9 cellular contexts compared by ENCODE assay signal in the genomic region with DNA sequence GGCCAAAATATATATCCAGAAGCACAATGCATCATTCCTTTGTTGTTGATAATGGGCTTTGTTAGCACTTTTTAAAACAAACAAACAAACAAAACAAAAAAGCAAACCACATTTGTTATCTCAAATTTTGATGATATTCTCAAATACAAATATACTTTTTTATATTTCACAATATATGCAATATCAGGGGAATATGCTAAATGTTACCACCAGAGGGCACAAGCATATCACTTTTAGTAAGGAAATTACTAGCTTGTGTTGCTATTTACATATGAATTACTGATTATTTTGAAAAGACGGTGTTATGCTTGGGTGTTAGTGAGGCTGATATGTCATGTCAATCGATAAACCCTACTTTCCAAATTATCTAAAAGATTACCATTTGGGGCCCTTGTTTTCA. TPM values are rescaled to one million over a fixed set of nuclear protein-coding genes. Genes with fewer than 3 reads are reported as not detected.
DNase-seq lines count a peak whose midpoint lies in the region; ATAC-seq, FAIRE-seq and TF ChIP-seq lines count a peak whose summit lies in the region.
"Had no signal": no experiment of that assay in that cellular context is flagged by ENCODE, and none has a peak within 500 bp of the region (broad histone marks: within the 10 kb centered on the region; RNA-seq: fewer than 3 reads in every experiment).

No MANE protein-coding gene starts in this region.

- H3K4me3 ChIP-seq in A549 = no peak overlapping the region
- H3K4me3 ChIP-seq in GM12864 (ENCODE audit: low read depth, low read length) = no peak overlapping the region
- H3K4me3 ChIP-seq in Peyer's patch = no peak overlapping the region
- H3K4me3 ChIP-seq in fibroblast of the aortic adventitia (ENCODE audit: low read depth, low read length) = no peak overlapping the region

- H3K9me3 ChIP-seq in A549 (no peaks in the 10 kb centered on the region), Peyer's patch (no peaks in the 10 kb centered on the region)

- H3K36me3 Mint-ChIP-seq in activated naive CD4-positive, alpha-beta T cell treated with anti-CD3 and anti-CD28 coated beads, Interleukin-2, amount 50 U/mL, for 72 hours = no peaks in the 10 kb centered on the region

- H3K4me2 ChIP-seq in A549 = 0 out of 3 replicates have a peak overlapping the region, but pooled peaks have one; percentile 2

- no peaks in the 10 kb centered on the region for H3K9me3 Mint-ChIP-seq in activated naive CD4-positive, alpha-beta T cell treated with anti-CD3 and anti-CD28 coated beads, Interleukin-2, amount 50 U/mL, for 72 hours
- H3K9me3 Mint-ChIP-seq: dendritic cell treated with granulocyte-macrophage colony-stimulating factor and Interleukin-4, amounts not matched to agents 40 ng/mL and 50 ng/mL, for 4 days had no signal

- ATAC-seq in A549 (no peak), HG03045 (IDR thresholded peaks at IDR 0.05; ENCODE audit: unreplicated experiment) (no peak)
- no peak for ATAC-seq in activated naive CD4-positive, alpha-beta T cell treated with anti-CD3 and anti-CD28 coated beads, Interleukin-2, amount 50 U/mL, for 72 hours

- CTCF ChIA-PET in A549 (lab: Yijun Ruan, JAX) = interaction anchor here (0.6 to 5.0 kb wide), 19 partner anchors 10 to 1033 kb away, joined by 3 to 29 read pairs (median 4); a partner anchor contains a TSS

- TF ChIP-seq RAD21 in A549 (conservative IDR thresholded peaks at IDR 0.05 in 1 of 2, IDR thresholded peaks at IDR 0.05 in 1 of 2) = peak; percentile 74 to 82

- TF ChIP-seq POLR2A in A549 (IDR thresholded peaks at IDR 0.05; ENCODE audit: low read length) (no peak), Peyer's patch (IDR thresholded peaks at IDR 0.05) (no peak)

- DNase-seq in A549 (ENCODE audit: low read depth in 1 of 2, low spot score in 1 of 2) (peak; percentile 10 to 35), GM12864 (ENCODE audit: low read depth) (no peak), Peyer's patch (no peak), fibroblast of the aortic adventitia (ENCODE audit: low read depth) (peak; percentile 63), HPDE6-E6E7 (ENCODE audit: extremely low spot score) (no peak), NCI-H1048 (lab: John Stamatoyannopoulos, UW) (no peak)
- no peak for DNase-seq in activated naive CD4-positive, alpha-beta T cell treated with anti-CD3 and anti-CD28 coated beads, Interleukin-2, amount 50 U/mL, for 72 hours (ENCODE audit: low spot score in 2 of 2)

- TF ChIP-seq EP300 in A549 (IDR thresholded peaks at IDR 0.05) = no peak

- no peak overlapping the region for H3K27ac Mint-ChIP-seq in activated naive CD4-positive, alpha-beta T cell treated with anti-CD3 and anti-CD28 coated beads, Interleukin-2, amount 50 U/mL, for 72 hours
- H3K27ac Mint-ChIP-seq: dendritic cell treated with granulocyte-macrophage colony-stimulating factor and Interleukin-4, amounts not matched to agents 40 ng/mL and 50 ng/mL, for 4 days had no signal

- H3K27me3 ChIP-seq in Peyer's patch = no peaks in the 10 kb centered on the region

- POLR2A ChIA-PET in A549 (lab: Yijun Ruan, JAX) = no interaction called here

- H3K36me3 ChIP-seq in Peyer's patch = no peaks in the 10 kb centered on the region

- TF ChIP-seq CTCF in A549 (IDR thresholded peaks at IDR 0.05) (peak; percentile 73), GM12864 (IDR thresholded peaks at IDR 0.05; ENCODE audit: low read depth, low read length, missing control alignments) (peak; percentile 23), Peyer's patch (IDR thresholded peaks at IDR 0.05) (peak; percentile 42 to 72 (median 61)), fibroblast of the aortic adventitia (IDR thresholded peaks at IDR 0.05; ENCODE audit: insufficient read depth, low read length) (peak; percentile 72)

- FAIRE-seq in A549 (lab: Jason Lieb, UNC) = peak; percentile 99

- peaks cover 9% of the 10 kb centered on the region; the same call in 2 of the 3 replicates for H3K4me1 ChIP-seq in A549
- no peaks in the 10 kb centered on the region for H3K4me1 ChIP-seq in Peyer's patch

- WGBS in A549 (ENCODE audit: missing lambda C conversion rate) = 0% methylated on average over 2 of the region's 2 CpGs

- no peak overlapping the region; a peak in 1 of 6 replicates for H3K27ac ChIP-seq in A549
- H3K27ac ChIP-seq in Peyer's patch = no peak overlapping the region

TF ChIP-seq in A549, 52 proteins besides CTCF, POLR2A, EP300 and RAD21:
- TF ChIP-seq FOSB (CRISPR knock-in tag; IDR thresholded peaks at IDR 0.05) (no peak), MAFK (IDR thresholded peaks at IDR 0.05; ENCODE audit: partially characterized antibody) (peak; percentile 32), TFCP2L1 (CRISPR knock-in tag; IDR thresholded peaks at IDR 0.05) (no peak), SMC3 (IDR thresholded peaks at IDR 0.05) (peak; percentile 77), EHF (CRISPR knock-in tag; IDR thresholded peaks at IDR 0.05) (no peak), NPAS2 (CRISPR knock-in tag; IDR thresholded peaks at IDR 0.05; ENCODE audit: borderline replicate concordance) (no peak), CBX2 (IDR thresholded peaks at IDR 0.05; ENCODE audit: borderline replicate concordance, low read depth) (no peak), CHD2 (IDR thresholded peaks at IDR 0.05; ENCODE audit: low read length, partially characterized antibody) (no peak), FOXS1 (CRISPR knock-in tag; IDR thresholded peaks at IDR 0.05) (no peak), RNF2 (IDR thresholded peaks at IDR 0.05; ENCODE audit: borderline replicate concordance, low read depth) (no peak), ZNF302 (CRISPR knock-in tag; IDR thresholded peaks at IDR 0.05) (no peak), CHD4 (IDR thresholded peaks at IDR 0.05; ENCODE audit: borderline replicate concordance) (no peak), CEBPB (IDR thresholded peaks at IDR 0.05) (peak; percentile 56 to 75; a peak in 2 of 4 replicates)
- TF ChIP-seq, protein P1, sequence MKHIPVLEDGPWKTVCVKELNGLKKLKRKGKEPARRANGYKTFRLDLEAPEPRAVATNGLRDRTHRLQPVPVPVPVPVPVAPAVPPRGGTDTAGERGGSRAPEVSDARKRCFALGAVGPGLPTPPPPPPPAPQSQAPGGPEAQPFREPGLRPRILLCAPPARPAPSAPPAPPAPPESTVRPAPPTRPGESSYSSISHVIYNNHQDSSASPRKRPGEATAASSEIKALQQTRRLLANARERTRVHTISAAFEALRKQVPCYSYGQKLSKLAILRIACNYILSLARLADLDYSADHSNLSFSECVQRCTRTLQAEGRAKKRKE (CRISPR knock-in tag; IDR thresholded peaks at IDR 0.05; ENCODE audit: low read depth) = no peak

RNA-seq across cellular contexts. Expression of a gene that starts 29.1 kb away (rescaled TPM):
- polyA plus RNA-seq in A549 (2011; rRNA removed) (0.14 and 0.28 TPM in 2 replicates), A549 (2017; fragmentation: RNase III; extraction: RNeasy Plus Mini Kit Qiagen cat#74134 plus additional on column Dnase treatment) (0.10 to 0.17 TPM (median 0.11 TPM) in 3 replicates)
- polyA plus RNA-seq in A549 (2012; cell fraction: cytosol; rRNA removed) = 0.06 TPM in 1 of 2 replicates, not detected in the other
- 0.11 and 0.26 TPM in 2 replicates for polyA plus RNA-seq in A549 (2012; cell fraction: nucleus; rRNA removed)
- polyA minus RNA-seq in A549 (2011; rRNA and poly(A)+ RNA removed) = 0.29 TPM in 1 of 2 replicates, not detected in the other
- total RNA-seq in Peyer's patch (not detected), fibroblast of the aortic adventitia (ENCODE audit: low replicate concordance) (not detected in 2 replicates)
- total RNA-seq in activated naive CD4-positive, alpha-beta T cell treated with anti-CD3 and anti-CD28 coated beads, Interleukin-2, amount 50 U/mL, for 72 hours = not detected

RNA-seq across cellular contexts. Expression of a gene that starts 46.1 kb away (rescaled TPM):
- polyA plus RNA-seq in A549 (2011; rRNA removed) (28.1 and 49.2 TPM in 2 replicates), A549 (2017; fragmentation: RNase III; extraction: RNeasy Plus Mini Kit Qiagen cat#74134 plus additional on column Dnase treatment) (18.7 to 28.6 TPM (median 24.8 TPM) in 3 replicates)
- 5.3 and 6.4 TPM in 2 replicates for polyA plus RNA-seq in A549 (2012; cell fraction: cytosol; rRNA removed)
- 5.9 and 7.0 TPM in 2 replicates for polyA plus RNA-seq in A549 (2012; cell fraction: nucleus; rRNA removed)
- polyA minus RNA-seq in A549 (2011; rRNA and poly(A)+ RNA removed) = 23.4 and 35.7 TPM in 2 replicates
- total RNA-seq in Peyer's patch (10 to 100 TPM in 3 of 4 donors, 1 to 10 TPM in 1; 9.9 to 86.5 (median 36.0) TPM), fibroblast of the aortic adventitia (ENCODE audit: low replicate concordance) (not detected in 2 replicates)
- total RNA-seq in activated naive CD4-positive, alpha-beta T cell treated with anti-CD3 and anti-CD28 coated beads, Interleukin-2, amount 50 U/mL, for 72 hours = not detected

Comparison
In these comparisons a context has a peak if more than half of its experiments do, and no peak if none do; other contexts are left out.
1. DNase-seq: peak in A549 (2 of 2) and fibroblast of the aortic adventitia (single experiment); none in GM12864 (single experiment), Peyer's patch (0 of 3), HPDE6-E6E7 (single experiment), NCI-H1048 (single experiment) and activated naive CD4-positive, alpha-beta T cell treated with anti-CD3 and anti-CD28 coated beads, Interleukin-2, amount 50 U/mL, for 72 hours (0 of 2).
2. CTCF ChIP-seq: peak in every context shown above with its lines; median percentile 73 in A549; 72 in fibroblast of the aortic adventitia; 61 in Peyer's patch; 23 in GM12864.
3. RNA of a gene that starts 46.1 kb away (total RNA-seq): 9.9 to 86.5 TPM in Peyer's patch; not detected in fibroblast of the aortic adventitia and not detected in activated naive CD4-positive, alpha-beta T cell treated with anti-CD3 and anti-CD28 coated beads, Interleukin-2, amount 50 U/mL, for 72 hours; every median in the first group is over 10 times any median in the second.